In the genomic region with DNA sequence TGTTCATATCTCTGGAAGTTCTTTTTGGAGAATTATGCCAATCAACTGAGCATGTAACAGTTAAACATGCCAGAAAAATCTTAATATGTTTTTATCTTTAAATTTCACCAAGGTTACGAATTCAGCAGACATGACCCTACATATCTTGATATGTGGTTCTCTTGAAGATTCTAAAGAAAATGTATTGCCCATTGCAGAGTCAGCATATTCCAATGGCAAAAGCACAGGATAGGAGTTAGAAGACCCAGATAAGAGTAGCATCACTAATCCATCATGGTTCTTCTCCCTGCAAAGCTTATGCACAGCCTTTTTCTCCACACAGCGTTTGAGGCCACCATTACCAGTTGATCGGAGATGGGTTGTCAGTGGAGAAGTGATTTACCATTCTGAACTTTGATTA, we compare ENCODE assay signal across 2 cellular contexts.
A peak's percentile ranks its signal among the peaks of the same experiment; 100 is the strongest.
TF ChIP-seq lines count a peak whose summit lies in the region.

No MANE protein-coding gene starts in this region.

TF ChIP-seq in A549, 52 proteins besides CTCF, POLR2A, EP300 and RAD21 (continued from another document):
- TF ChIP-seq, protein P1, sequence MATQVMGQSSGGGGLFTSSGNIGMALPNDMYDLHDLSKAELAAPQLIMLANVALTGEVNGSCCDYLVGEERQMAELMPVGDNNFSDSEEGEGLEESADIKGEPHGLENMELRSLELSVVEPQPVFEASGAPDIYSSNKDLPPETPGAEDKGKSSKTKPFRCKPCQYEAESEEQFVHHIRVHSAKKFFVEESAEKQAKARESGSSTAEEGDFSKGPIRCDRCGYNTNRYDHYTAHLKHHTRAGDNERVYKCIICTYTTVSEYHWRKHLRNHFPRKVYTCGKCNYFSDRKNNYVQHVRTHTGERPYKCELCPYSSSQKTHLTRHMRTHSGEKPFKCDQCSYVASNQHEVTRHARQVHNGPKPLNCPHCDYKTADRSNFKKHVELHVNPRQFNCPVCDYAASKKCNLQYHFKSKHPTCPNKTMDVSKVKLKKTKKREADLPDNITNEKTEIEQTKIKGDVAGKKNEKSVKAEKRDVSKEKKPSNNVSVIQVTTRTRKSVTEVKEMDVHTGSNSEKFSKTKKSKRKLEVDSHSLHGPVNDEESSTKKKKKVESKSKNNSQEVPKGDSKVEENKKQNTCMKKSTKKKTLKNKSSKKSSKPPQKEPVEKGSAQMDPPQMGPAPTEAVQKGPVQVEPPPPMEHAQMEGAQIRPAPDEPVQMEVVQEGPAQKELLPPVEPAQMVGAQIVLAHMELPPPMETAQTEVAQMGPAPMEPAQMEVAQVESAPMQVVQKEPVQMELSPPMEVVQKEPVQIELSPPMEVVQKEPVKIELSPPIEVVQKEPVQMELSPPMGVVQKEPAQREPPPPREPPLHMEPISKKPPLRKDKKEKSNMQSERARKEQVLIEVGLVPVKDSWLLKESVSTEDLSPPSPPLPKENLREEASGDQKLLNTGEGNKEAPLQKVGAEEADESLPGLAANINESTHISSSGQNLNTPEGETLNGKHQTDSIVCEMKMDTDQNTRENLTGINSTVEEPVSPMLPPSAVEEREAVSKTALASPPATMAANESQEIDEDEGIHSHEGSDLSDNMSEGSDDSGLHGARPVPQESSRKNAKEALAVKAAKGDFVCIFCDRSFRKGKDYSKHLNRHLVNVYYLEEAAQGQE (IDR thresholded peaks at IDR 0.05) = no peak
- TF ChIP-seq RNF2 (IDR thresholded peaks at IDR 0.05; ENCODE audit: borderline replicate concordance, low read depth) (no peak), MAFK (IDR thresholded peaks at IDR 0.05; ENCODE audit: partially characterized antibody) (peak; percentile 56), HOXB5 (CRISPR knock-in tag; IDR thresholded peaks at IDR 0.05) (no peak)

TF ChIP-seq in IMR-90, 13 proteins besides CTCF, POLR2A, EP300 and RAD21 (continued from another document):
- no peak for TF ChIP-seq MAZ (IDR thresholded peaks at IDR 0.05; ENCODE audit: borderline replicate concordance, low read depth, low read length)
